ENCODE assay signal across 19 cellular contexts in the genomic region with DNA sequence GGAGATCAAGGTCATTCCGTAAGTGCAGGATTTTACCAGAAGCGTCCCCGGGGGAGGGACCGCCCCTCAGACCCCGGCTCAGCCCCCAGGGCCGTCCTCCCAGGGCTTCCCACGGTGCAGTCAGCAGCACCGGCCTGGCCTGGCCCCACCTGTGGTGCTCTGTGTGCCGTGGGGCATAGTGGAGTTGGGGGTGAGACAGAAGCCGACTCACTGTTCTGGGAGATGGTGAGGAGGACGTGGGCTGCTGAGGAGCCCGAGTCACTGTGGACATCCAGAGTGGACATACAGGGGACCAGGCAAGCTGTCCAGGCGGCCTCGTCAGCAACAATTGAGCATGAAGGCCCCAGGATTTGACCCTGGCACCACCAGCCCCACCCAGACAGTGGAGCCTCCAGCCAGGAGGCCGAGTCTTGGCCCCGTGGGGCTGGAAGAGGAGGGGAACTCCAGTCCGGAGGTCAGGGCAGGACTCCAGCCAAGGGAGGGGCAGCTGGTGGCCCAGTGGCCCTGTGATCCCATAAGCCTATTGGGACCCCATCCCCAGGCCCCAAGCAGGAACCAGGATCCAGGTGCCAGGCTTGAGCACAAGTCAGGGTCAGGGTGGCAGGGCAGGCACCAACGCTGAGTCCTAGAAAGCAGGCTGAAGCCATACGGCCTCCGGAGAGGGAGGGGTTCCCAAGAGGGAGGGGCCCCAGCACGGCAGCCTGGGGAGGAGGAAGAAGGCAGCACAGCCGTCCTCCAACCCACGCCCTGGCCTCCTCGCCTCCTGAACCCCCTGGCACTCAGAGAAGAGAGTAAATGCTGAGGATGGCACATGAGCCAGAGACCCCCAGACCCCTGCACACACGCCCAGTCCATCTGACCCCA.
"Had no signal": no experiment of that assay in that cellular context is flagged by ENCODE, and none has a peak within 500 bp of the region (broad histone marks: within the 10 kb centered on the region; RNA-seq: fewer than 3 reads in every experiment).

No MANE protein-coding gene starts in this region.

- DNase-seq: activated CD4-positive, alpha-beta T cell treated with anti-CD3 and anti-CD28 coated beads for 4 hours; activated CD8-positive, alpha-beta memory T cell treated with anti-CD3 and anti-CD28 coated beads, Interleukin-2, amount 50 U/mL, for 48 hours; activated CD8-positive, alpha-beta T cell treated with anti-CD3 and anti-CD28 coated beads, Interleukin-2, amount 10 ng/mL, durations not matched to agents 7 days and 5 days; activated naive CD4-positive, alpha-beta T cell treated with Interleukin-2 at 50 U/mL for 16 hours; body of pancreas; cerebellar nuclear complex; immature natural killer cell; left colon; nephron progenitor cell; stimulated activated CD4-positive, alpha-beta T cell treated with anti-CD3 and anti-CD28 coated beads, Interleukin-1b, Interleukin-23, amount 100 ng/mL, for 48 hours; stimulated activated naive B cell treated with anti-CD40 and anti-IgM and Interleukin-4, amounts not matched to agents 10 μg/mL and 1 μg/mL and 100 μg/mL, for 72 hours; T-helper 1 cell; upper lobe of right lung had no signal

- H3K4me3 Mint-ChIP-seq: activated CD8-positive, alpha-beta T cell treated with anti-CD3 and anti-CD28 coated beads, Interleukin-2, amount 10 ng/mL, durations not matched to agents 7 days and 5 days; activated T-helper 1 cell treated with anti-CD3 and anti-CD28 coated beads, Interleukin-12 subunit alpha, Interleukin-12 subunit beta, Interleukin-2, Interleukin-4 antibody, amounts not matched to agents 30 ng/mL and 10 ng/mL and 1 ng/mL, durations not matched to agents 14 hours and 24 hours and 36 hours; immature natural killer cell; memory B cell; nephron progenitor cell; stimulated activated naive B cell treated with anti-CD40 and anti-IgM and Interleukin-4, amounts not matched to agents 10 μg/mL and 1 μg/mL and 100 μg/mL, for 72 hours had no signal

- H3K4me1 ChIP-seq: body of pancreas, upper lobe of right lung had no signal

- H3K9me3 Mint-ChIP-seq: activated T-helper 1 cell treated with anti-CD3 and anti-CD28 coated beads, Interleukin-12 subunit alpha, Interleukin-12 subunit beta, Interleukin-2, Interleukin-4 antibody, amounts not matched to agents 30 ng/mL and 10 ng/mL and 1 ng/mL, durations not matched to agents 14 hours and 24 hours and 36 hours; immature natural killer cell; memory B cell; nephron progenitor cell; stimulated activated naive B cell treated with anti-CD40 and anti-IgM and Interleukin-4, amounts not matched to agents 10 μg/mL and 1 μg/mL and 100 μg/mL, for 72 hours had no signal

- H3K4me3 ChIP-seq: body of pancreas, SK-N-MC, suprapubic skin, upper lobe of right lung had no signal

- H3K36me3 ChIP-seq: suprapubic skin, upper lobe of right lung had no signal

- H3K9me3 ChIP-seq: body of pancreas, suprapubic skin, upper lobe of right lung had no signal

- H3K27ac ChIP-seq: body of pancreas, SK-N-MC, suprapubic skin, upper lobe of right lung, VCaP had no signal

- ATAC-seq: activated CD8-positive, alpha-beta T cell treated with anti-CD3 and anti-CD28 coated beads, Interleukin-2, amount 10 ng/mL, durations not matched to agents 7 days and 5 days; body of pancreas; left colon; right cardiac atrium; stimulated activated naive B cell treated with anti-CD40 and anti-IgM and Interleukin-4, amounts not matched to agents 10 μg/mL and 1 μg/mL and 100 μg/mL, for 72 hours; upper lobe of right lung had no signal

- H3K27ac Mint-ChIP-seq: activated CD8-positive, alpha-beta T cell treated with anti-CD3 and anti-CD28 coated beads, Interleukin-2, amount 10 ng/mL, durations not matched to agents 7 days and 5 days; activated T-helper 1 cell treated with anti-CD3 and anti-CD28 coated beads, Interleukin-12 subunit alpha, Interleukin-12 subunit beta, Interleukin-2, Interleukin-4 antibody, amounts not matched to agents 30 ng/mL and 10 ng/mL and 1 ng/mL, durations not matched to agents 14 hours and 24 hours and 36 hours; immature natural killer cell; memory B cell; stimulated activated naive B cell treated with anti-CD40 and anti-IgM and Interleukin-4, amounts not matched to agents 10 μg/mL and 1 μg/mL and 100 μg/mL, for 72 hours had no signal
